In the genomic region with DNA sequence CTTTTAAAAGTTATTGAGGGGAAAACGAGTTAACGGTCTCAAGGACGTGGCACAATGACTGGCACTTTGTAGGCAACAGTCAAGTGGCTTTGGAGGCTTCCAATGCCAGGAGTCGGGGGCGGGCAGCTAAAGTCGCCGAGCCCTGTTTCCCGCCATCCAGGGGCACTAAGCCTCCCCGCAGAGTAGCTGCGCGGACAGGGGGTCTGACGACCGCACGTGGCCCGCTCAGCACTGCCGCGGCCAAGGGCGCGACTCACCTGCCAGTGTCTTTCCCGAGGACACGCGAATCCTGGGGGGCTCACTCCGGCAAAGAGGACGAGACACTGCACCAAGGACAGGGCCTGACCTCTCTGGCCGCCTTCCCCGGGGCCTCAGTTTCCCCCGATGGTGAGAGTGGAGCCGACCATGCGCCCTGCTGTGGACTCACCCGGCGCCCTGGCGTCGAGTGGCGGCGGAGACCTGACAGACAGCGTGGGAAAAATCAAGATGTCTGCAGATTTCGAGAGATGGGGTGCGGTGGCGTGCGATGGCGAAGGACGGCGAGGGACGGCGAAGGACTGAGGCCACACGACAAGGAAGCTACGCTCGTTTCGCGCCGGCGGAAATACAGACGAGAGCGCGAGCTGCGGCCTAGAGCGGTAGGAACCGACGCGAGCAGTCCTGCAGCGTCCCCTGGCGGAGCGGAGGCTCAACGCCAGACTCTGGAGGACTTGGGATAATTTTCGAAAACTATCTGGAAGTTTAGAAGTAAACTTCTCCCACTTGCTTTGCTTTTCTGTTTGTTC, we compare ENCODE assay signal across 1 cellular context.
A peak's percentile ranks its signal among the peaks of the same experiment; 100 is the strongest.
TF ChIP-seq lines count a peak whose summit lies in the region.

A gene (minus strand): TSS at position 559 of the 785 bp plus-strand sequence.

TF ChIP-seq in HepG2, 621 proteins besides CTCF, POLR2A, EP300 and RAD21 (continued from another document and continues in another):
- TF ChIP-seq, protein P1, sequence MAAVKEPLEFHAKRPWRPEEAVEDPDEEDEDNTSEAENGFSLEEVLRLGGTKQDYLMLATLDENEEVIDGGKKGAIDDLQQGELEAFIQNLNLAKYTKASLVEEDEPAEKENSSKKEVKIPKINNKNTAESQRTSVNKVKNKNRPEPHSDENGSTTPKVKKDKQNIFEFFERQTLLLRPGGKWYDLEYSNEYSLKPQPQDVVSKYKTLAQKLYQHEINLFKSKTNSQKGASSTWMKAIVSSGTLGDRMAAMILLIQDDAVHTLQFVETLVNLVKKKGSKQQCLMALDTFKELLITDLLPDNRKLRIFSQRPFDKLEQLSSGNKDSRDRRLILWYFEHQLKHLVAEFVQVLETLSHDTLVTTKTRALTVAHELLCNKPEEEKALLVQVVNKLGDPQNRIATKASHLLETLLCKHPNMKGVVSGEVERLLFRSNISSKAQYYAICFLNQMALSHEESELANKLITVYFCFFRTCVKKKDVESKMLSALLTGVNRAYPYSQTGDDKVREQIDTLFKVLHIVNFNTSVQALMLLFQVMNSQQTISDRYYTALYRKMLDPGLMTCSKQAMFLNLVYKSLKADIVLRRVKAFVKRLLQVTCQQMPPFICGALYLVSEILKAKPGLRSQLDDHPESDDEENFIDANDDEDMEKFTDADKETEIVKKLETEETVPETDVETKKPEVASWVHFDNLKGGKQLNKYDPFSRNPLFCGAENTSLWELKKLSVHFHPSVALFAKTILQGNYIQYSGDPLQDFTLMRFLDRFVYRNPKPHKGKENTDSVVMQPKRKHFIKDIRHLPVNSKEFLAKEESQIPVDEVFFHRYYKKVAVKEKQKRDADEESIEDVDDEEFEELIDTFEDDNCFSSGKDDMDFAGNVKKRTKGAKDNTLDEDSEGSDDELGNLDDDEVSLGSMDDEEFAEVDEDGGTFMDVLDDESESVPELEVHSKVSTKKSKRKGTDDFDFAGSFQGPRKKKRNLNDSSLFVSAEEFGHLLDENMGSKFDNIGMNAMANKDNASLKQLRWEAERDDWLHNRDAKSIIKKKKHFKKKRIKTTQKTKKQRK (IDR thresholded peaks at IDR 0.05; ENCODE audit: low read length), result no peak
- TF ChIP-seq, protein P2, sequence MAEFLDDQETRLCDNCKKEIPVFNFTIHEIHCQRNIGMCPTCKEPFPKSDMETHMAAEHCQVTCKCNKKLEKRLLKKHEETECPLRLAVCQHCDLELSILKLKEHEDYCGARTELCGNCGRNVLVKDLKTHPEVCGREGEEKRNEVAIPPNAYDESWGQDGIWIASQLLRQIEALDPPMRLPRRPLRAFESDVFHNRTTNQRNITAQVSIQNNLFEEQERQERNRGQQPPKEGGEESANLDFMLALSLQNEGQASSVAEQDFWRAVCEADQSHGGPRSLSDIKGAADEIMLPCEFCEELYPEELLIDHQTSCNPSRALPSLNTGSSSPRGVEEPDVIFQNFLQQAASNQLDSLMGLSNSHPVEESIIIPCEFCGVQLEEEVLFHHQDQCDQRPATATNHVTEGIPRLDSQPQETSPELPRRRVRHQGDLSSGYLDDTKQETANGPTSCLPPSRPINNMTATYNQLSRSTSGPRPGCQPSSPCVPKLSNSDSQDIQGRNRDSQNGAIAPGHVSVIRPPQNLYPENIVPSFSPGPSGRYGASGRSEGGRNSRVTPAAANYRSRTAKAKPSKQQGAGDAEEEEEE (CRISPR knock-in tag; IDR thresholded peaks at IDR 0.05; ENCODE audit: borderline replicate concordance), result peak; percentile 90; the same call in 1 of the 2 replicates
- TF ChIP-seq NR2F2 (IDR thresholded peaks at IDR 0.05; ENCODE audit: borderline replicate concordance, low read depth) (peak; percentile 57; the same call in 1 of the 2 replicates), ZNF883 (CRISPR knock-in tag; IDR thresholded peaks at IDR 0.05; ENCODE audit: not compliant biosample characterization) (peak; percentile 100), HOXA9 (CRISPR knock-in tag; IDR thresholded peaks at IDR 0.05; ENCODE audit: borderline replicate concordance) (peak; percentile 99), MIER3 (CRISPR knock-in tag; IDR thresholded peaks at IDR 0.05; ENCODE audit: borderline replicate concordance) (peak; percentile 100), SOX13 (IDR thresholded peaks at IDR 0.05) (peak; percentile 64; the same call in 1 of the 2 replicates), SOX13 (CRISPR knock-in tag; conservative IDR thresholded peaks at IDR 0.05 in 1 of 2, IDR thresholded peaks at IDR 0.05 in 1 of 2) (peak; percentile 70 to 86; a peak in 2 of 4 replicates), AGO2 (optimal IDR thresholded peaks at IDR 0.05; ENCODE audit: low read depth, low read length) (peak; percentile 98), SAP130 (CRISPR knock-in tag; IDR thresholded peaks at IDR 0.05; ENCODE audit: low read depth) (peak; percentile 100), ZNF577 (CRISPR knock-in tag; IDR thresholded peaks at IDR 0.05; ENCODE audit: borderline replicate concordance, low read depth) (peak; percentile 96), ZNF354B (CRISPR knock-in tag; IDR thresholded peaks at IDR 0.05) (peak; percentile 99), RBM22 (optimal IDR thresholded peaks at IDR 0.05; ENCODE audit: low read length) (peak; percentile 92), RXRB (CRISPR knock-in tag; IDR thresholded peaks at IDR 0.05; ENCODE audit: borderline replicate concordance) (peak; percentile 95), HNRNPL (IDR thresholded peaks at IDR 0.05; ENCODE audit: low read depth, low read length) (peak; percentile 89; the same call in 1 of the 2 replicates), MTA3 (CRISPR knock-in tag; IDR thresholded peaks at IDR 0.05) (peak; percentile 44; the same call in 1 of the 2 replicates), HES4 (CRISPR knock-in tag; IDR thresholded peaks at IDR 0.05; ENCODE audit: borderline replicate concordance) (peak; percentile 99), ZNF510 (CRISPR knock-in tag; IDR thresholded peaks at IDR 0.05; ENCODE audit: low read depth) (peak; percentile 100), MYC (CRISPR knock-in tag; IDR thresholded peaks at IDR 0.05; ENCODE audit: borderline replicate concordance) (peak; percentile 100), KLF11 (CRISPR knock-in tag; IDR thresholded peaks at IDR 0.05) (peak; percentile 99), FOSL2 (CRISPR knock-in tag; IDR thresholded peaks at IDR 0.05) (peak; percentile 89), HNRNPH1 (optimal IDR thresholded peaks at IDR 0.05; ENCODE audit: low read depth, low read length) (no peak), ZNF205 (CRISPR knock-in tag; IDR thresholded peaks at IDR 0.05) (peak; percentile 98), MLLT10 (CRISPR knock-in tag; IDR thresholded peaks at IDR 0.05) (peak; percentile 87), ZNF382 (CRISPR knock-in tag; IDR thresholded peaks at IDR 0.05; ENCODE audit: borderline replicate concordance) (no peak), WIZ (CRISPR knock-in tag; IDR thresholded peaks at IDR 0.05) (peak; percentile 97; the same call in 1 of the 2 replicates), RXRA (CRISPR knock-in tag; IDR thresholded peaks at IDR 0.05) (peak; percentile 93), ZNF557 (CRISPR knock-in tag; IDR thresholded peaks at IDR 0.05) (peak; percentile 98), CREM (IDR thresholded peaks at IDR 0.05) (peak; percentile 97), CREM (CRISPR knock-in tag; IDR thresholded peaks at IDR 0.05) (peak; percentile 86), RFXAP (CRISPR knock-in tag; IDR thresholded peaks at IDR 0.05; ENCODE audit: borderline replicate concordance) (peak; percentile 98), ZNF614 (CRISPR knock-in tag; IDR thresholded peaks at IDR 0.05; ENCODE audit: borderline replicate concordance) (peak; percentile 100), ZNF136 (CRISPR knock-in tag; IDR thresholded peaks at IDR 0.05; ENCODE audit: low read depth) (peak; percentile 94; the same call in 1 of the 2 replicates), TEAD3 (CRISPR knock-in tag; optimal IDR thresholded peaks at IDR 0.05; ENCODE audit: borderline replicate concordance) (peak; percentile 93), TBL1XR1 (IDR thresholded peaks at IDR 0.05; ENCODE audit: borderline replicate concordance, low read length, partially characterized antibody) (peak; percentile 93), ZNF263 (CRISPR knock-in tag; IDR thresholded peaks at IDR 0.05) (peak; percentile 84)
- TF ChIP-seq, protein P3, sequence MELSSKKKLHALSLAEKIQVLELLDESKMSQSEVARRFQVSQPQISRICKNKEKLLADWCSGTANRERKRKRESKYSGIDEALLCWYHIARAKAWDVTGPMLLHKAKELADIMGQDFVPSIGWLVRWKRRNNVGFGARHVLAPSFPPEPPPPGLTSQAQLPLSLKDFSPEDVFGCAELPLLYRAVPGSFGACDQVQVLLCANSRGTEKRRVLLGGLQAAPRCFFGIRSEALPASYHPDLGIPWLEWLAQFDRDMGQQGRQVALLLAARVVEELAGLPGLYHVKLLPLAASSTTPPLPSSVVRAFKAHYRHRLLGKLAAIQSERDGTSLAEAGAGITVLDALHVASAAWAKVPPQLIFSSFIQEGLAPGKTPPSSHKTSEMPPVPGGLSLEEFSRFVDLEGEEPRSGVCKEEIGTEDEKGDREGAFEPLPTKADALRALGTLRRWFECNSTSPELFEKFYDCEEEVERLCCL (CRISPR knock-in tag; IDR thresholded peaks at IDR 0.05; ENCODE audit: borderline replicate concordance), result peak; percentile 99
- TF ChIP-seq, protein P4, sequence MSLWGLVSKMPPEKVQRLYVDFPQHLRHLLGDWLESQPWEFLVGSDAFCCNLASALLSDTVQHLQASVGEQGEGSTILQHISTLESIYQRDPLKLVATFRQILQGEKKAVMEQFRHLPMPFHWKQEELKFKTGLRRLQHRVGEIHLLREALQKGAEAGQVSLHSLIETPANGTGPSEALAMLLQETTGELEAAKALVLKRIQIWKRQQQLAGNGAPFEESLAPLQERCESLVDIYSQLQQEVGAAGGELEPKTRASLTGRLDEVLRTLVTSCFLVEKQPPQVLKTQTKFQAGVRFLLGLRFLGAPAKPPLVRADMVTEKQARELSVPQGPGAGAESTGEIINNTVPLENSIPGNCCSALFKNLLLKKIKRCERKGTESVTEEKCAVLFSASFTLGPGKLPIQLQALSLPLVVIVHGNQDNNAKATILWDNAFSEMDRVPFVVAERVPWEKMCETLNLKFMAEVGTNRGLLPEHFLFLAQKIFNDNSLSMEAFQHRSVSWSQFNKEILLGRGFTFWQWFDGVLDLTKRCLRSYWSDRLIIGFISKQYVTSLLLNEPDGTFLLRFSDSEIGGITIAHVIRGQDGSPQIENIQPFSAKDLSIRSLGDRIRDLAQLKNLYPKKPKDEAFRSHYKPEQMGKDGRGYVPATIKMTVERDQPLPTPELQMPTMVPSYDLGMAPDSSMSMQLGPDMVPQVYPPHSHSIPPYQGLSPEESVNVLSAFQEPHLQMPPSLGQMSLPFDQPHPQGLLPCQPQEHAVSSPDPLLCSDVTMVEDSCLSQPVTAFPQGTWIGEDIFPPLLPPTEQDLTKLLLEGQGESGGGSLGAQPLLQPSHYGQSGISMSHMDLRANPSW (CRISPR knock-in tag; IDR thresholded peaks at IDR 0.05; ENCODE audit: borderline replicate concordance), result peak; percentile 97
- TF ChIP-seq, protein P5, sequence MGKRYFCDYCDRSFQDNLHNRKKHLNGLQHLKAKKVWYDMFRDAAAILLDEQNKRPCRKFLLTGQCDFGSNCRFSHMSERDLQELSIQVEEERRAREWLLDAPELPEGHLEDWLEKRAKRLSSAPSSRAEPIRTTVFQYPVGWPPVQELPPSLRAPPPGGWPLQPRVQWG (CRISPR knock-in tag; IDR thresholded peaks at IDR 0.05; ENCODE audit: borderline replicate concordance, low read depth), result no peak
- TF ChIP-seq, protein P6, sequence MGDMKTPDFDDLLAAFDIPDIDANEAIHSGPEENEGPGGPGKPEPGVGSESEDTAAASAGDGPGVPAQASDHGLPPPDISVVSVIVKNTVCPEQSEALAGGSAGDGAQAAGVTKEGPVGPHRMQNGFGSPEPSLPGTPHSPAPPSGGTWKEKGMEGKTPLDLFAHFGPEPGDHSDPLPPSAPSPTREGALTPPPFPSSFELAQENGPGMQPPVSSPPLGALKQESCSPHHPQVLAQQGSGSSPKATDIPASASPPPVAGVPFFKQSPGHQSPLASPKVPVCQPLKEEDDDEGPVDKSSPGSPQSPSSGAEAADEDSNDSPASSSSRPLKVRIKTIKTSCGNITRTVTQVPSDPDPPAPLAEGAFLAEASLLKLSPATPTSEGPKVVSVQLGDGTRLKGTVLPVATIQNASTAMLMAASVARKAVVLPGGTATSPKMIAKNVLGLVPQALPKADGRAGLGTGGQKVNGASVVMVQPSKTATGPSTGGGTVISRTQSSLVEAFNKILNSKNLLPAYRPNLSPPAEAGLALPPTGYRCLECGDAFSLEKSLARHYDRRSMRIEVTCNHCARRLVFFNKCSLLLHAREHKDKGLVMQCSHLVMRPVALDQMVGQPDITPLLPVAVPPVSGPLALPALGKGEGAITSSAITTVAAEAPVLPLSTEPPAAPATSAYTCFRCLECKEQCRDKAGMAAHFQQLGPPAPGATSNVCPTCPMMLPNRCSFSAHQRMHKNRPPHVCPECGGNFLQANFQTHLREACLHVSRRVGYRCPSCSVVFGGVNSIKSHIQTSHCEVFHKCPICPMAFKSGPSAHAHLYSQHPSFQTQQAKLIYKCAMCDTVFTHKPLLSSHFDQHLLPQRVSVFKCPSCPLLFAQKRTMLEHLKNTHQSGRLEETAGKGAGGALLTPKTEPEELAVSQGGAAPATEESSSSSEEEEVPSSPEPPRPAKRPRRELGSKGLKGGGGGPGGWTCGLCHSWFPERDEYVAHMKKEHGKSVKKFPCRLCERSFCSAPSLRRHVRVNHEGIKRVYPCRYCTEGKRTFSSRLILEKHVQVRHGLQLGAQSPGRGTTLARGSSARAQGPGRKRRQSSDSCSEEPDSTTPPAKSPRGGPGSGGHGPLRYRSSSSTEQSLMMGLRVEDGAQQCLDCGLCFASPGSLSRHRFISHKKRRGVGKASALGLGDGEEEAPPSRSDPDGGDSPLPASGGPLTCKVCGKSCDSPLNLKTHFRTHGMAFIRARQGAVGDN (CRISPR knock-in tag; IDR thresholded peaks at IDR 0.05), result peak; percentile 99
- TF ChIP-seq, protein P7, sequence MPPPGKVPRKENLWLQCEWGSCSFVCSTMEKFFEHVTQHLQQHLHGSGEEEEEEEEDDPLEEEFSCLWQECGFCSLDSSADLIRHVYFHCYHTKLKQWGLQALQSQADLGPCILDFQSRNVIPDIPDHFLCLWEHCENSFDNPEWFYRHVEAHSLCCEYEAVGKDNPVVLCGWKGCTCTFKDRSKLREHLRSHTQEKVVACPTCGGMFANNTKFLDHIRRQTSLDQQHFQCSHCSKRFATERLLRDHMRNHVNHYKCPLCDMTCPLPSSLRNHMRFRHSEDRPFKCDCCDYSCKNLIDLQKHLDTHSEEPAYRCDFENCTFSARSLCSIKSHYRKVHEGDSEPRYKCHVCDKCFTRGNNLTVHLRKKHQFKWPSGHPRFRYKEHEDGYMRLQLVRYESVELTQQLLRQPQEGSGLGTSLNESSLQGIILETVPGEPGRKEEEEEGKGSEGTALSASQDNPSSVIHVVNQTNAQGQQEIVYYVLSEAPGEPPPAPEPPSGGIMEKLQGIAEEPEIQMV (CRISPR knock-in tag; IDR thresholded peaks at IDR 0.05; ENCODE audit: low read depth), result peak; percentile 98
- TF ChIP-seq, protein P8, sequence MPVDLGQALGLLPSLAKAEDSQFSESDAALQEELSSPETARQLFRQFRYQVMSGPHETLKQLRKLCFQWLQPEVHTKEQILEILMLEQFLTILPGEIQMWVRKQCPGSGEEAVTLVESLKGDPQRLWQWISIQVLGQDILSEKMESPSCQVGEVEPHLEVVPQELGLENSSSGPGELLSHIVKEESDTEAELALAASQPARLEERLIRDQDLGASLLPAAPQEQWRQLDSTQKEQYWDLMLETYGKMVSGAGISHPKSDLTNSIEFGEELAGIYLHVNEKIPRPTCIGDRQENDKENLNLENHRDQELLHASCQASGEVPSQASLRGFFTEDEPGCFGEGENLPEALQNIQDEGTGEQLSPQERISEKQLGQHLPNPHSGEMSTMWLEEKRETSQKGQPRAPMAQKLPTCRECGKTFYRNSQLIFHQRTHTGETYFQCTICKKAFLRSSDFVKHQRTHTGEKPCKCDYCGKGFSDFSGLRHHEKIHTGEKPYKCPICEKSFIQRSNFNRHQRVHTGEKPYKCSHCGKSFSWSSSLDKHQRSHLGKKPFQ (CRISPR knock-in tag; IDR thresholded peaks at IDR 0.05; ENCODE audit: insufficient replicate concordance), result peak; percentile 96
